ENCODE assay signal across 11 cellular contexts in the genomic region with DNA sequence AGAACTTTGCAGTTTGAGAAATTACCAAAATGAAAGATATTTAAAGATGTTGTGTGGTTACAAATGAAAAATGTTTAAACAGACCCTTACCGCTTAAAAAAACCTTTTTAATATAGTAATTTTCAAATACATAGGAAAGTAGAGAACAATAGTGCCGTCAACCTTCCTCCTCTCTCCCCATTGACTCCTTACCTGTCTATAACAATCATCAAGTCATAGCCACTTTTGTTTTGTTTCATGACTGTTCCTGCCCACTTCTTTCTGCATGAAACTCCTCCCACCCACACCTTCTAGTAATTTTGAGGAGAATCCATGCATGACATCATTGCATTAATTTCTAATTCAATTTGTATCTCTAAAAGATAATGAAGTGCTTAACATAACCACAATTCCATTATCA.
"Had no signal": no experiment of that assay in that cellular context is flagged by ENCODE, and none has a peak within 500 bp of the region (broad histone marks: within the 10 kb centered on the region; RNA-seq: fewer than 3 reads in every experiment).

No MANE protein-coding gene starts in this region.

- H3K4me3 ChIP-seq: GM23248, GM23338, HAP-1 had no signal

- H3K27ac ChIP-seq: GM23248 had no signal

- ATAC-seq: GM23338, HCT116 had no signal

- H3K4me1 Mint-ChIP-seq: GM23338, H9 had no signal

- FAIRE-seq: H1, H54 had no signal

- H3K9me3 Mint-ChIP-seq: GM23338 had no signal

- H3K36me3 ChIP-seq: HAP-1 had no signal

- DNase-seq: GM23248, GOT3, H7, H9, HCEC 1CT, HFFc6 had no signal

- H3K27ac Mint-ChIP-seq: GM23338, H9, HFFc6 had no signal

- H3K4me2 ChIP-seq: GM23338 had no signal

- H3K4me3 Mint-ChIP-seq: GM23338, H9, HFFc6 had no signal

- H3K9ac ChIP-seq: GM23248 had no signal

- H3K9me3 ChIP-seq: HAP-1 had no signal

- H2AFZ ChIP-seq: GM23248, GM23338 had no signal
